Comparison of ENCODE assay signal across 11 cellular contexts in the genomic region with DNA sequence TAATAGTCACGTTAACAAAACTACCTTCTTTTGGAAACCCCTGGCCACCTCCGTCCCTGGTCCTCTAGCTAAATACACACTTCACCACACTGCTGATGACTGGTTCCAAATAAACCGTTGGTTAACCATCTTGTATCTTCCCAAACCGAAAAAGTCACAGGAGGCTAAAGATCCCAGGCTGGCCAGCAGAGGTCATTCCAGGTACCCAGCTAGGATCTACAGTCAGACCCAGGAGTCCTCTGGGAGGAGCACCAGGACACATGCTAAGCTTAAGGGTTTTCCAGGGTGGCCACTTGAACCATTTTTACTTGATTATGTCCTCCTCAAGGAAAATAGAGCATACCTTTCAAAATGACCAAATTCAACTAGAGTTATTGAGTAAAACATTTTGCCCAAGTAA.
DNase-seq lines count a peak whose midpoint lies in the region; ATAC-seq and TF ChIP-seq lines count a peak whose summit lies in the region.
"Had no signal": no experiment of that assay in that cellular context is flagged by ENCODE, and none has a peak within 500 bp of the region (broad histone marks: within the 10 kb centered on the region; RNA-seq: fewer than 3 reads in every experiment).

No MANE protein-coding gene starts in this region.

- H3K36me3 ChIP-seq in CD4-positive, CD25-positive, alpha-beta regulatory T cell (ENCODE audit: control insufficient read depth, insufficient read depth, low read length), result peaks cover 97% of the 10 kb centered on the region
- no peaks in the 10 kb centered on the region for H3K36me3 ChIP-seq in A673 (ENCODE audit: insufficient read depth, low read length, poor library complexity, severe bottlenecking)

- no peak for TF ChIP-seq CTCF in A673 (conservative IDR thresholded peaks at IDR 0.05; ENCODE audit: low read depth, low read length)

- CTCF ChIA-PET in A673 (lab: Charles Lee), result no interaction called here

- intact Hi-C loops in A673 (cut with micrococcal nuclease; ENCODE audit: unreplicated experiment), result no loop called here

- BruUV-seq in A673 (replicated peaks; lab: Mats Ljungman, UMichigan), result no TSS peak

- ATAC-seq in CD4-positive, CD25-positive, alpha-beta regulatory T cell (ENCODE audit: low read depth in 2 of 2), result no peak
- ATAC-seq in activated naive CD8-positive, alpha-beta T cell treated with anti-CD3 and anti-CD28 coated beads, Interleukin-2, amount 50 U/mL, for 24 hours, result no peak
- ATAC-seq in HG03095 (IDR thresholded peaks at IDR 0.05; ENCODE audit: unreplicated experiment), result no peak
- no peak for ATAC-seq in GM18505 (IDR thresholded peaks at IDR 0.05; ENCODE audit: unreplicated experiment)
- ATAC-seq in HG03442 (IDR thresholded peaks at IDR 0.05; ENCODE audit: unreplicated experiment), result no peak

- no peak for DNase-seq in CD4-positive, CD25-positive, alpha-beta regulatory T cell
- no peak for DNase-seq in activated naive CD8-positive, alpha-beta T cell treated with anti-CD3 and anti-CD28 coated beads, Interleukin-2, amount 50 U/mL, for 24 hours
- DNase-seq in myocyte (ENCODE audit: low read depth), result peak; percentile 57
- DNase-seq in A673 (ENCODE audit: low spot score), result no peak
- DNase-seq: foreskin melanocyte, NCI-H2029 treated with DMSO at 0.1 percent for 48 hours had no signal

- H3K4me1 ChIP-seq in CD4-positive, CD25-positive, alpha-beta regulatory T cell (ENCODE audit: control insufficient read depth, insufficient read depth, low read length, poor library complexity, severe bottlenecking), result peaks cover 99% of the 10 kb centered on the region
- H3K4me1 ChIP-seq in A673 (ENCODE audit: insufficient read depth, low read length, poor library complexity, severe bottlenecking), result no peaks in the 10 kb centered on the region

- peaks cover 52 to 98% (median 93%) of the 10 kb centered on the region in 4 donors for H3K4me1 Mint-ChIP-seq in CD4-positive, CD25-positive, alpha-beta regulatory T cell
- peaks cover 51 to 78% (median 58%) of the 10 kb centered on the region in 3 donors for H3K4me1 Mint-ChIP-seq in IgD-negative memory B cell
- peaks cover 98% of the 10 kb centered on the region for H3K4me1 Mint-ChIP-seq in activated naive CD8-positive, alpha-beta T cell treated with anti-CD3 and anti-CD28 coated beads, Interleukin-2, amount 50 U/mL, for 24 hours
- H3K4me1 Mint-ChIP-seq: nephron had no signal

- no peaks in the 10 kb centered on the region for H3K27me3 ChIP-seq in CD4-positive, CD25-positive, alpha-beta regulatory T cell (ENCODE audit: control insufficient read depth, insufficient read depth, low read length)
- H3K27me3 ChIP-seq in A673 (replicated peaks; ENCODE audit: insufficient read depth, low read depth, low read length, poor library complexity), result peaks cover 15% of the 10 kb centered on the region

- H3K4me3 Mint-ChIP-seq in CD4-positive, CD25-positive, alpha-beta regulatory T cell, result peak overlapping the region; percentile 80 to 89 (median 85)
- H3K4me3 Mint-ChIP-seq in IgD-negative memory B cell, result peak overlapping the region in 3 of 4 donors; percentile 51 to 85 (median 74)
- H3K4me3 Mint-ChIP-seq in activated naive CD8-positive, alpha-beta T cell treated with anti-CD3 and anti-CD28 coated beads, Interleukin-2, amount 50 U/mL, for 24 hours, result peak overlapping the region; percentile 79
- H3K4me3 Mint-ChIP-seq: nephron had no signal

- POLR2A ChIA-PET in A673 (lab: Charles Lee; ENCODE audit: low non-redundant PET), result no interaction called here

- peak overlapping the region; percentile 97 for H3K27ac ChIP-seq in CD4-positive, CD25-positive, alpha-beta regulatory T cell (ENCODE audit: insufficient read depth, low read length, poor library complexity, severe bottlenecking)
- no peak overlapping the region for H3K27ac ChIP-seq in A673 (ENCODE audit: low read depth, low read length, poor library complexity, severe bottlenecking)

- H3K27ac Mint-ChIP-seq in CD4-positive, CD25-positive, alpha-beta regulatory T cell, result peak overlapping the region; percentile 95 to 99 (median 98)
- H3K27ac Mint-ChIP-seq in IgD-negative memory B cell, result peak overlapping the region; percentile 75 to 98 (median 92)
- peak overlapping the region; percentile 93 for H3K27ac Mint-ChIP-seq in activated naive CD8-positive, alpha-beta T cell treated with anti-CD3 and anti-CD28 coated beads, Interleukin-2, amount 50 U/mL, for 24 hours
- H3K27ac Mint-ChIP-seq: nephron had no signal

- no peaks in the 10 kb centered on the region for H3K27me3 Mint-ChIP-seq in CD4-positive, CD25-positive, alpha-beta regulatory T cell
- H3K27me3 Mint-ChIP-seq in IgD-negative memory B cell, result peaks cover 3% of the 10 kb centered on the region
- H3K27me3 Mint-ChIP-seq in activated naive CD8-positive, alpha-beta T cell treated with anti-CD3 and anti-CD28 coated beads, Interleukin-2, amount 50 U/mL, for 24 hours, result no peaks in the 10 kb centered on the region

- peak overlapping the region; percentile 76 for H3K4me3 ChIP-seq in CD4-positive, CD25-positive, alpha-beta regulatory T cell (ENCODE audit: low read depth, low read length)
- no peak overlapping the region for H3K4me3 ChIP-seq in A673 (ENCODE audit: low read depth, low read length, poor library complexity, severe bottlenecking)

- H3K9me3 ChIP-seq in CD4-positive, CD25-positive, alpha-beta regulatory T cell (ENCODE audit: control insufficient read depth in 2 of 2, low read length in 2 of 2), result no peaks in the 10 kb centered on the region
- H3K9me3 ChIP-seq in A673 (ENCODE audit: low read depth, low read length, poor library complexity, severe bottlenecking), result no peaks in the 10 kb centered on the region

- no peaks in the 10 kb centered on the region for H3K9me3 Mint-ChIP-seq in CD4-positive, CD25-positive, alpha-beta regulatory T cell
- H3K9me3 Mint-ChIP-seq in IgD-negative memory B cell, result no peaks in the 10 kb centered on the region
- H3K9me3 Mint-ChIP-seq in activated naive CD8-positive, alpha-beta T cell treated with anti-CD3 and anti-CD28 coated beads, Interleukin-2, amount 50 U/mL, for 24 hours, result no peaks in the 10 kb centered on the region
- H3K9me3 Mint-ChIP-seq: nephron had no signal

- TF ChIP-seq POLR2A in GM18505 (IDR thresholded peaks at IDR 0.05; ENCODE audit: borderline replicate concordance, extremely low read depth, insufficient read depth, insufficient read length), result no peak

- peaks cover 91% of the 10 kb centered on the region for H3K36me3 Mint-ChIP-seq in CD4-positive, CD25-positive, alpha-beta regulatory T cell
- peaks cover 23% of the 10 kb centered on the region for H3K36me3 Mint-ChIP-seq in IgD-negative memory B cell
- peaks cover 94% of the 10 kb centered on the region for H3K36me3 Mint-ChIP-seq in activated naive CD8-positive, alpha-beta T cell treated with anti-CD3 and anti-CD28 coated beads, Interleukin-2, amount 50 U/mL, for 24 hours (ENCODE audit: low read depth)
